Comparison of ENCODE assay signal across 8 cellular contexts in genomic region chr1:904271-904950, GRCh38. TPM values are rescaled to one million over a fixed set of nuclear protein-coding genes. Genes with fewer than 3 reads are reported as not detected.
DNase-seq lines count a peak whose midpoint lies in the region; ATAC-seq and TF ChIP-seq lines count a peak whose summit lies in the region.

No MANE protein-coding gene starts in this region.

- TF ChIP-seq CTCF in AG04450 (IDR thresholded peaks at IDR 0.05; ENCODE audit: low read depth, low read length) (peak; percentile 62), Loucy (conservative IDR thresholded peaks at IDR 0.05; ENCODE audit: low read length) (peak; percentile 63), SU-DHL-6 (IDR thresholded peaks at IDR 0.05; ENCODE audit: insufficient read depth, low read length, poor library complexity, severe bottlenecking) (peak; percentile 73), cardiac muscle cell (IDR thresholded peaks at IDR 0.05; ENCODE audit: low read depth, low read length) (peak; percentile 66), vagina (IDR thresholded peaks at IDR 0.05) (peak; percentile 80 to 92 (median 82))

- no peak for DNase-seq in AG04450 (ENCODE audit: low read depth, low spot score)
- peak; percentile 79 to 92 for DNase-seq in cardiac muscle cell (ENCODE audit: low read depth in 1 of 2, low spot score in 1 of 2)
- DNase-seq in putamen (ENCODE audit: low spot score) = peak; percentile 40
- peak in 1 of 2 donors; percentile 89 for DNase-seq in vagina (ENCODE audit: extremely low spot score in 2 of 2)

- no peaks in the 10 kb centered on the region for H4K20me1 ChIP-seq in Loucy (ENCODE audit: insufficient read depth, low read length, poor library complexity, severe bottlenecking)
- H4K20me1 ChIP-seq in SU-DHL-6 (ENCODE audit: low read depth, low read length) = no peaks in the 10 kb centered on the region

- POLR2A ChIA-PET in AG04450 (lab: Yijun Ruan, JAX) = interaction anchor here (1.0 to 1.6 kb wide), 3 partner anchors 12 to 62 kb away, joined by 3 to 5 read pairs (median 3); partner anchors contain the start of gene PLEKHN1

- H3K9ac ChIP-seq in Loucy (ENCODE audit: low read depth, low read length, poor library complexity, severe bottlenecking) = peak overlapping the region; percentile 77
- H3K9ac ChIP-seq in SU-DHL-6 (ENCODE audit: low read length) = peak overlapping the region; percentile 33; the same call in 1 of the 2 replicates

- H3K4me2 ChIP-seq in Loucy (ENCODE audit: low read depth, low read length, poor library complexity, severe bottlenecking) (peak overlapping the region; percentile 79), SU-DHL-6 (ENCODE audit: low read depth, low read length, poor library complexity, severe bottlenecking) (peak overlapping the region; percentile 49)

- H3K9me3 ChIP-seq in AG04450 (ENCODE audit: control insufficient read depth, insufficient read depth, low read length) (no peaks in the 10 kb centered on the region; the same call in 1 of the 2 replicates), Loucy (ENCODE audit: insufficient read depth, low read depth, low read length) (no peaks in the 10 kb centered on the region), SU-DHL-6 (ENCODE audit: insufficient read depth, low read length) (no peaks in the 10 kb centered on the region), cardiac muscle cell (ENCODE audit: low read depth) (no peaks in the 10 kb centered on the region), vagina (no peaks in the 10 kb centered on the region)

- peak; percentile 63 for ATAC-seq in GM18867 (IDR thresholded peaks at IDR 0.05; ENCODE audit: unreplicated experiment)

- no peaks in the 10 kb centered on the region for H3K36me3 Mint-ChIP-seq in activated naive CD8-positive, alpha-beta T cell

- peaks cover 2% of the 10 kb centered on the region for H3K27me3 ChIP-seq in AG04450 (ENCODE audit: control insufficient read depth, insufficient read depth, low read length)
- no peaks in the 10 kb centered on the region for H3K27me3 ChIP-seq in Loucy (ENCODE audit: insufficient read depth, low read length, poor library complexity, severe bottlenecking)
- no peaks in the 10 kb centered on the region for H3K27me3 ChIP-seq in SU-DHL-6 (ENCODE audit: low read length)
- peaks cover 15% of the 10 kb centered on the region for H3K27me3 ChIP-seq in cardiac muscle cell
- no peaks in the 10 kb centered on the region for H3K27me3 ChIP-seq in vagina

- no peaks in the 10 kb centered on the region for H3K9me3 Mint-ChIP-seq in activated naive CD8-positive, alpha-beta T cell (ENCODE audit: low read depth)

- H3K4me3 Mint-ChIP-seq in activated naive CD8-positive, alpha-beta T cell = peak overlapping the region; percentile 59

- H3K27ac Mint-ChIP-seq in activated naive CD8-positive, alpha-beta T cell = no peak overlapping the region

- CTCF ChIA-PET in AG04450 (lab: Charles Lee) = interaction anchor here (0.6 to 2.8 kb wide), 18 partner anchors 9 to 166 kb away, joined by 3 to 15 read pairs (median 8); partner anchors contain the start of gene PLEKHN1

- no peak for TF ChIP-seq POLR2A in vagina (IDR thresholded peaks at IDR 0.05)

- H2AFZ ChIP-seq in Loucy (ENCODE audit: low read length) (no peak overlapping the region; the same call in 1 of the 2 replicates), SU-DHL-6 (ENCODE audit: low read depth, low read length, severe bottlenecking) (peak overlapping the region; percentile 75)

- H3K4me1 ChIP-seq in Loucy (ENCODE audit: insufficient read depth, low read length, poor library complexity, severe bottlenecking) (peaks cover 21% of the 10 kb centered on the region), cardiac muscle cell (ENCODE audit: low read depth) (peaks cover 12% of the 10 kb centered on the region), vagina (peaks cover 10% of the 10 kb centered on the region)

- intact Hi-C loops in vagina (cut with DNase I) = no loop called here

- H3K27ac ChIP-seq in AG04450 (ENCODE audit: low read depth, low read length) = no peak overlapping the region
- no peak overlapping the region for H3K27ac ChIP-seq in SU-DHL-6 (ENCODE audit: low read depth, low read length)
- no peak overlapping the region for H3K27ac ChIP-seq in cardiac muscle cell
- no peak overlapping the region for H3K27ac ChIP-seq in vagina

- no peaks in the 10 kb centered on the region for H3F3A ChIP-seq in Loucy (ENCODE audit: low read depth)
- H3F3A ChIP-seq in SU-DHL-6 (ENCODE audit: insufficient read depth) = no peaks in the 10 kb centered on the region

- peaks cover 9% of the 10 kb centered on the region for H3K27me3 Mint-ChIP-seq in activated naive CD8-positive, alpha-beta T cell

- H3K79me2 ChIP-seq in Loucy (ENCODE audit: insufficient read depth, low read length) (peaks cover 8% of the 10 kb centered on the region), SU-DHL-6 (ENCODE audit: insufficient read depth, low read length) (no peaks in the 10 kb centered on the region)

- H3K9me2 ChIP-seq in Loucy (replicated peaks; ENCODE audit: low read depth, low read length) (no peaks in the 10 kb centered on the region), SU-DHL-6 (replicated peaks; ENCODE audit: insufficient read depth, low read length) (no peaks in the 10 kb centered on the region)

- H3K36me3 ChIP-seq in Loucy (ENCODE audit: insufficient read depth, low read length) (no peaks in the 10 kb centered on the region), SU-DHL-6 (ENCODE audit: low read length) (no peaks in the 10 kb centered on the region), cardiac muscle cell (no peaks in the 10 kb centered on the region), vagina (no peaks in the 10 kb centered on the region)

- peak overlapping the region; percentile 52 for H3K4me3 ChIP-seq in AG04450 (ENCODE audit: low read depth, low read length)
- peak overlapping the region; percentile 76 for H3K4me3 ChIP-seq in Loucy (ENCODE audit: low read length, poor library complexity, severe bottlenecking)
- peak overlapping the region; percentile 23 for H3K4me3 ChIP-seq in SU-DHL-6 (ENCODE audit: insufficient read depth, low read length, poor library complexity, severe bottlenecking)
- H3K4me3 ChIP-seq in cardiac muscle cell = peak overlapping the region; percentile 30
- peak overlapping the region; percentile 36 to 43 for H3K4me3 ChIP-seq in vagina

- H3K4me1 Mint-ChIP-seq in activated naive CD8-positive, alpha-beta T cell (ENCODE audit: low read depth) = peaks cover 4% of the 10 kb centered on the region

RNA-seq across cellular contexts. Expression of gene SAMD11, which starts 19.3 kb away (rescaled TPM):
- 1.6 and 2.1 TPM in 2 replicates for polyA plus RNA-seq in AG04450 (2011; rRNA removed)
- polyA minus RNA-seq in AG04450 (2011; rRNA and poly(A)+ RNA removed) = 1.3 and 1.5 TPM in 2 replicates
- 90.7 and 146 TPM in 2 replicates for total RNA-seq in cardiac muscle cell
- polyA plus RNA-seq in cardiac muscle cell = 32.2 and 63.3 TPM in 2 replicates
- 33.9 TPM for total RNA-seq in vagina

RNA-seq across cellular contexts. Expression of gene NOC2L, which starts 54.6 kb away (rescaled TPM):
- polyA plus RNA-seq in AG04450 (2011; rRNA removed) (36.1 and 41.7 TPM in 2 replicates), cardiac muscle cell (95.4 and 122 TPM in 2 replicates)
- 42.0 and 54.6 TPM in 2 replicates for polyA minus RNA-seq in AG04450 (2011; rRNA and poly(A)+ RNA removed)
- total RNA-seq in cardiac muscle cell (98.2 and 119 TPM in 2 replicates), vagina (42.5 TPM)

RNA-seq across cellular contexts. Expression of gene KLHL17, which starts 56.0 kb away (rescaled TPM):
- polyA plus RNA-seq in AG04450 (2011; rRNA removed) (5.5 and 9.7 TPM in 2 replicates), cardiac muscle cell (31.5 and 40.6 TPM in 2 replicates)
- 1.7 and 3.5 TPM in 2 replicates for polyA minus RNA-seq in AG04450 (2011; rRNA and poly(A)+ RNA removed)
- total RNA-seq in cardiac muscle cell (16.2 and 42.9 TPM in 2 replicates), vagina (19.6 TPM)

Comparison
In these comparisons a context has a peak if more than half of its experiments do, and no peak if none do; other contexts are left out.
1. H3K4me3 ChIP-seq: peak in every context shown above with its lines; median percentile 76 in Loucy; 52 in AG04450; 40 in vagina; 30 in cardiac muscle cell; 23 in SU-DHL-6.